In genomic region chr1:203650012-203650836, GRCh38 we compare ENCODE assay signal across 8 cellular contexts. TPM values are rescaled to one million over a fixed set of nuclear protein-coding genes. Genes with fewer than 3 reads are reported as not detected.
DNase-seq lines count a peak whose midpoint lies in the region; ATAC-seq, FAIRE-seq and TF ChIP-seq lines count a peak whose summit lies in the region.

No MANE protein-coding gene starts in this region.

- H3K9me1 ChIP-seq in keratinocyte (ENCODE audit: control insufficient read depth, extremely low read depth, insufficient read depth, low read length), result no peaks in the 10 kb centered on the region

- H3K36me3 ChIP-seq in GM12878 (ENCODE audit: control insufficient read depth in 2 of 2, insufficient read depth in 2 of 2, low read length in 1 of 2) (no peaks in the 10 kb centered on the region), keratinocyte (ENCODE audit: control insufficient read depth in 2 of 2, extremely low read depth in 1 of 2, insufficient read depth in 2 of 2, low read length in 2 of 2) (no peaks in the 10 kb centered on the region)

- H3K4me3 ChIP-seq in GM12878 (peak overlapping the region; percentile 12; the same call in 1 of the 2 replicates), keratinocyte (ENCODE audit: control insufficient read depth in 2 of 3, extremely low read depth in 1 of 3, insufficient read depth in 2 of 3, low read depth in 1 of 3, low read length in 3 of 3) (peak overlapping the region in 2 of 3 experiments; percentile 49 to 51)

- CTCF ChIA-PET in GM12878 (lab: Yijun Ruan, JAX), result interaction anchor here (0.6 to 1.6 kb wide), 2 partner anchors 24 to 171 kb away, joined by 3 to 11 read pairs; partner anchors contain the start of gene ATP2B4

- H3K79me2 ChIP-seq in GM12878 (ENCODE audit: control insufficient read depth, insufficient read depth, low read length) (no peaks in the 10 kb centered on the region), keratinocyte (ENCODE audit: control insufficient read depth, insufficient read depth, low read length) (peaks cover 64% of the 10 kb centered on the region)

- H4K20me1 ChIP-seq in GM12878 (ENCODE audit: control insufficient read depth, insufficient read depth) (no peaks in the 10 kb centered on the region), keratinocyte (ENCODE audit: control insufficient read depth, extremely low read depth, insufficient read depth, low read length) (no peaks in the 10 kb centered on the region)

- ATAC-seq in GM19023 (IDR thresholded peaks at IDR 0.05; ENCODE audit: unreplicated experiment), result peak; percentile 54
- ATAC-seq in HG03460 (IDR thresholded peaks at IDR 0.05; ENCODE audit: unreplicated experiment), result peak; percentile 53
- peak; percentile 86 for ATAC-seq in GM12878

- dilution Hi-C loops in keratinocyte (cut with MboI; ENCODE audit: extremely low pct_ligation_motif_present, low sequenced_read_pairs), result no loop called here

- no peak for TF ChIP-seq RAD21 in GM12878 (IDR thresholded peaks at IDR 0.05; ENCODE audit: insufficient read depth, low read depth, low read length)

- POLR2A ChIA-PET in GM12878 (lab: Charles Lee), result interaction anchor here (1.2 kb wide), 1 partner anchor 24 kb away, joined by 5 read pairs; the partner anchor contains the start of gene ATP2B4

- TF ChIP-seq CTCF in GM12878 (IDR thresholded peaks at IDR 0.05 in 2 of 3, conservative IDR thresholded peaks at IDR 0.05 in 1 of 3; ENCODE audit: control insufficient read depth in 2 of 3, extremely low read depth in 1 of 3, insufficient read depth in 1 of 3, low read depth in 3 of 3, low read length in 3 of 3) (no peak), keratinocyte (optimal IDR thresholded peaks at IDR 0.05 in 1 of 3, IDR thresholded peaks at IDR 0.05 in 1 of 3, conservative IDR thresholded peaks at IDR 0.05 in 1 of 3; ENCODE audit: extremely low read depth in 1 of 3, insufficient read depth in 2 of 3, low read length in 3 of 3) (no peak)

- H3K27ac ChIP-seq in GM12878 (ENCODE audit: control insufficient read depth, insufficient read depth), result no peak overlapping the region; the same call in 1 of the 2 replicates
- peak overlapping the region; percentile 97 for H3K27ac ChIP-seq in keratinocyte (ENCODE audit: control insufficient read depth, insufficient read depth, low read length)

- 1% methylated on average over 32 of the region's 42 CpGs for WGBS in GM12878 (ENCODE audit: insufficient coverage, insufficient replicate concordance, low lambda C conversion rate, missing lambda C conversion rate)

- peak in 1 of 2 experiments; percentile 16; a peak in 1 of 4 replicates for TF ChIP-seq EP300 in GM12878 (IDR thresholded peaks at IDR 0.05; ENCODE audit: borderline replicate concordance in 1 of 2, control insufficient read depth in 1 of 2, low read depth in 2 of 2, low read length in 2 of 2)

- H3K4me2 ChIP-seq in GM12878 (ENCODE audit: control insufficient read depth, insufficient read depth) (peak overlapping the region; percentile 85), keratinocyte (ENCODE audit: control insufficient read depth, extremely low read depth, insufficient read depth, low read depth, low read length) (peak overlapping the region; percentile 78)

- in situ Hi-C loops in GM12878 (cut with MboI), result no loop called here

- H3K27me3 ChIP-seq in GM12878 (replicated peaks in 1 of 2; ENCODE audit: control insufficient read depth in 2 of 2, insufficient read depth in 2 of 2, low read length in 1 of 2) (no peaks in the 10 kb centered on the region), keratinocyte (ENCODE audit: control insufficient read depth, extremely low read depth, insufficient read depth, low read length) (no peaks in the 10 kb centered on the region)

- no peaks in the 10 kb centered on the region for H3K9me3 ChIP-seq in GM12878 (replicated peaks; ENCODE audit: control insufficient read depth, insufficient read depth, low read length)
- H3K9me3 ChIP-seq in keratinocyte (ENCODE audit: control insufficient read depth, low read depth, low read length), result no peaks in the 10 kb centered on the region

- no peak for TF ChIP-seq POLR2A in GM12878 (IDR thresholded peaks at IDR 0.05; ENCODE audit: low read depth, low read length)

- H2AFZ ChIP-seq in GM12878 (ENCODE audit: control insufficient read depth, low read depth, low read length) (peak overlapping the region; percentile 51), keratinocyte (ENCODE audit: control insufficient read depth, low read length) (peak overlapping the region; percentile 36)

- RAD21 ChIA-PET in GM12878 (lab: Charles Lee; ENCODE audit: unreplicated experiment), result interaction anchor here (3.0 kb wide), 1 partner anchor 24 kb away, joined by 22 read pairs; the partner anchor contains the start of gene ATP2B4

- DNase-seq in 8988T (peak; percentile 40), T-helper 2 cell (peak; percentile 31 to 80 (median 62)), GM12878 (ENCODE audit: low read depth, low spot score) (no peak), keratinocyte (ENCODE audit: low read depth, low spot score) (no peak), superior temporal gyrus (ENCODE audit: extremely low spot score) (no peak)
- DNase-seq in stimulated activated CD4-positive, alpha-beta T cell treated with anti-CD3 and anti-CD28 coated beads, Interleukin-4, amount 100 ng/mL, for 48 hours (ENCODE audit: low read depth in 2 of 2), result peak; percentile 35 to 54

- intact Hi-C loops in GM12878 (cut with micrococcal nuclease; ENCODE audit: unreplicated experiment), result no loop called here

- FAIRE-seq in GM12878 (lab: Jason Lieb, UNC) (no peak), keratinocyte (lab: Jason Lieb, UNC) (no peak)

- H3K9ac ChIP-seq in GM12878 (ENCODE audit: control insufficient read depth, insufficient read depth, low read length) (peak overlapping the region; percentile 22; the same call in 1 of the 2 replicates), keratinocyte (ENCODE audit: control insufficient read depth, extremely low read depth, insufficient read depth, low read length) (peak overlapping the region; percentile 89)

- SMC1A ChIA-PET in GM12878 (lab: Charles Lee; ENCODE audit: uncharacterized antibody, unreplicated experiment), result interaction anchor here (0.6 to 1.6 kb wide), 4 partner anchors 9 to 24 kb away, joined by 3 to 6 read pairs (median 3); no protein-coding TSS in a partner anchor

- BruUV-seq in GM12878 (replicated peaks; lab: Mats Ljungman, UMichigan), result no TSS peak

- H3K4me1 ChIP-seq in GM12878 (ENCODE audit: control insufficient read depth, insufficient read depth, low read length) (peaks cover 37% of the 10 kb centered on the region), keratinocyte (ENCODE audit: control insufficient read depth, extremely low read depth, insufficient read depth, low read length) (peaks cover 39% of the 10 kb centered on the region)

TF ChIP-seq in GM12878, 131 proteins besides CTCF, POLR2A, EP300 and RAD21 (continues in another document):
- TF ChIP-seq SPI1 (IDR thresholded peaks at IDR 0.05; ENCODE audit: borderline replicate concordance, insufficient read depth, low read depth, low read length), result peak; percentile 37; the same call in 1 of the 2 replicates
- no peak for TF ChIP-seq POLR2AphosphoS2 (IDR thresholded peaks at IDR 0.05; ENCODE audit: low read depth, low read length)
- no peak for TF ChIP-seq HDAC6 (IDR thresholded peaks at IDR 0.05; ENCODE audit: unreplicated experiment)

RNA-seq across cellular contexts. Expression of gene ATP2B4, which starts 23.6 kb away (rescaled TPM):
- total RNA-seq in GM12878 (2013; cell fraction: nucleolus; rRNA removed), result 50.4 and 52.6 TPM in 2 replicates
- total RNA-seq in GM12878 (2014; rRNA removed) (4.6 and 5.5 TPM in 2 replicates), GM12878 (2014; rRNA removed; fragmentation: Illumina TruSeq; extraction: Trizol) (5.5 and 5.7 TPM in 2 replicates), GM12878 (2021) (7.1 and 7.6 TPM in 2 replicates)
- polyA plus RNA-seq in GM12878 (2011; ENCODE audit: low read depth), result 0.76 TPM
- polyA plus RNA-seq in GM12878 (2011; rRNA removed) (2.5 and 3.0 TPM in 2 replicates), GM12878 (2014; fragmentation: Illumina TruSeq; extraction: Trizol) (8.4 and 10.0 TPM in 2 replicates), GM12878 (2014; fragmentation: Nextera tagmentation; extraction: Ambion mirVana) (1 to 10 TPM; 2.3 to 2.6 TPM), GM12878 (2014; rRNA removed) (5.5 and 6.3 TPM in 2 replicates), GM12878 (2016; fragmentation: Nextera tagmentation; extraction: Ambion mirVana) (1 to 10 TPM; 2.0 to 2.5 TPM), keratinocyte (76.9 to 112 TPM (median 84.8 TPM) in 3 replicates)
- polyA plus RNA-seq in GM12878 (2011; cell fraction: cytosol; rRNA removed), result 1.9 and 2.3 TPM in 2 replicates
- polyA plus RNA-seq in GM12878 (2011; cell fraction: nucleus; rRNA removed), result 3.5 and 3.7 TPM in 2 replicates
- 1.2 and 1.6 TPM in 2 replicates for polyA plus RNA-seq in GM12878 (2012)
- 6.0 and 9.1 TPM in 2 replicates for polyA minus RNA-seq in GM12878 (2011; rRNA and poly(A)+ RNA removed)
- 2.7 and 5.5 TPM in 2 replicates for polyA minus RNA-seq in GM12878 (2011; cell fraction: cytosol; rRNA and poly(A)+ RNA removed)
- polyA minus RNA-seq in GM12878 (2011; cell fraction: nucleus; rRNA and poly(A)+ RNA removed), result 1.3 and 3.3 TPM in 2 replicates
- polyA plus RNA-seq in keratinocyte (2011; ENCODE audit: low read depth), result 27.7 TPM
- polyA plus RNA-seq in keratinocyte (2011; cell fraction: cytosol; rRNA removed), result 26.3 and 45.0 TPM in 2 replicates
- polyA plus RNA-seq in keratinocyte (2011; cell fraction: nucleus; rRNA removed), result 201 and 208 TPM in 2 replicates
- 61.6 and 86.8 TPM in 2 replicates for polyA plus RNA-seq in keratinocyte (2012; ENCODE audit: low replicate concordance)
- 144 to 335 TPM (median 224 TPM) in 3 replicates for polyA minus RNA-seq in keratinocyte
- 83.3 TPM for polyA minus RNA-seq in keratinocyte (2011; cell fraction: cytosol; rRNA and poly(A)+ RNA removed)
- polyA minus RNA-seq in keratinocyte (2011; cell fraction: nucleus; rRNA and poly(A)+ RNA removed), result 266 and 461 TPM in 2 replicates

Comparison
In these comparisons a context has a peak if more than half of its experiments do, and no peak if none do; other contexts are left out.
1. DNase-seq: peak in 8988T (single experiment), T-helper 2 cell (5 of 5) and stimulated activated CD4-positive, alpha-beta T cell treated with anti-CD3 and anti-CD28 coated beads, Interleukin-4, amount 100 ng/mL, for 48 hours (2 of 2); none in GM12878 (single experiment), keratinocyte (single experiment) and superior temporal gyrus (single experiment).
2. Peak in every context shown above with its lines, with median percentiles within 50 percentile points of each other: ATAC-seq.